Comparison of ENCODE assay signal across 14 cellular contexts in the genomic region with DNA sequence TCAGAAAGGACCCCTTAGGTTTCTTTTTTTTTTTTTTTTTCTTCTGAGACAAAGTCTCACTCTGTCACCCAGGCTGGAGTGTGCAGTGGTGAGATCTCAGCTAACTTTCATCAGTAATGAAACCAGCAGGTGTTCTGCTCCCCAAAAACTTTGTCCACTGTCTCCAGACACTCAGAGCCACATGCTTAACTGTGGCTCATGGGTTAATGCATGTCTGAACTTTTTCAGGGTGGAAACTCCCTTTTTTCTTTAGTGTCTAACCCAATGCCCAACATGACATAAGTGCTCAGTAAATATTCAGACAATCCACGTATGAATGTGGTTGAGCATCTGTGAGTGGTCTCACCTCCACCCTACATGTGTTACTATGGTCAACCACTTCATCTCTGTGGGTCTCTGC.
DNase-seq lines count a peak whose midpoint lies in the region; ATAC-seq lines count a peak whose summit lies in the region.
"Had no signal": no experiment of that assay in that cellular context is flagged by ENCODE, and none has a peak within 500 bp of the region (broad histone marks: within the 10 kb centered on the region; RNA-seq: fewer than 3 reads in every experiment).

No MANE protein-coding gene starts in this region.

- in situ Hi-C loops in ACHN (cut with HindIII; ENCODE audit: low pct_ligation_motif_present, low pct_unique_long_range_greater_than_20kb, low sequenced_read_pairs): no loop called here

- H3K9me3 Mint-ChIP-seq in central memory CD8-positive, alpha-beta T cell: no peaks in the 10 kb centered on the region
- H3K9me3 Mint-ChIP-seq: activated T-cell treated with anti-CD3 and anti-CD28 coated beads, Interleukin-2, amount 50 U/mL, for 24 hours had no signal

- H3K36me3 Mint-ChIP-seq in central memory CD8-positive, alpha-beta T cell (ENCODE audit: insufficient read depth): no peaks in the 10 kb centered on the region

- peak; percentile 61 for ATAC-seq in GM18861 (IDR thresholded peaks at IDR 0.05; ENCODE audit: unreplicated experiment)
- peak; percentile 74 for ATAC-seq in GM21447 (IDR thresholded peaks at IDR 0.05; ENCODE audit: unreplicated experiment)
- ATAC-seq in HG03064 (IDR thresholded peaks at IDR 0.05; ENCODE audit: low read depth, unreplicated experiment): peak; percentile 72
- peak; percentile 52 for ATAC-seq in central memory CD8-positive, alpha-beta T cell (replicated peaks; ENCODE audit: extremely low read depth, poor library complexity, severe bottlenecking)

- H3K4me3 Mint-ChIP-seq in central memory CD8-positive, alpha-beta T cell: no peak overlapping the region
- H3K4me3 Mint-ChIP-seq: activated T-cell treated with anti-CD3 and anti-CD28 coated beads, Interleukin-2, amount 50 U/mL, for 24 hours had no signal

- H3K27me3 Mint-ChIP-seq in central memory CD8-positive, alpha-beta T cell: no peaks in the 10 kb centered on the region
- H3K27me3 Mint-ChIP-seq: activated T-cell treated with anti-CD3 and anti-CD28 coated beads, Interleukin-2, amount 50 U/mL, for 24 hours had no signal

- peaks cover 10% of the 10 kb centered on the region for H3K4me1 Mint-ChIP-seq in central memory CD8-positive, alpha-beta T cell

- H3K27ac Mint-ChIP-seq in central memory CD8-positive, alpha-beta T cell (ENCODE audit: low read depth): no peak overlapping the region
- H3K27ac Mint-ChIP-seq: activated T-cell treated with anti-CD3 and anti-CD28 coated beads, Interleukin-2, amount 50 U/mL, for 24 hours had no signal

- DNase-seq in central memory CD8-positive, alpha-beta T cell (ENCODE audit: low spot score in 2 of 2): no peak
- DNase-seq in NCI-H2171 treated with DMSO at 0.1 percent for 48 hours (lab: John Stamatoyannopoulos, UW) (no peak), DMS114 treated with DMSO at 0.1 percent for 48 hours (lab: John Stamatoyannopoulos, UW; ENCODE audit: unreplicated experiment) (no peak), ACHN (no peak)
- DNase-seq in activated naive CD4-positive, alpha-beta T cell (lab: John Stamatoyannopoulos, UW): no peak
- DNase-seq: activated T-cell treated with anti-CD3 and anti-CD28 coated beads, Interleukin-2, amount 50 U/mL, for 24 hours; esophagus squamous epithelium; H7; MG63; nucleus accumbens; stimulated activated CD4-positive, alpha-beta T cell treated with anti-CD3 and anti-CD28 coated beads, Interleukin-4, amount 100 ng/mL, for 1 hour had no signal
